ENCODE assay signal across 16 cellular contexts in the genomic region with DNA sequence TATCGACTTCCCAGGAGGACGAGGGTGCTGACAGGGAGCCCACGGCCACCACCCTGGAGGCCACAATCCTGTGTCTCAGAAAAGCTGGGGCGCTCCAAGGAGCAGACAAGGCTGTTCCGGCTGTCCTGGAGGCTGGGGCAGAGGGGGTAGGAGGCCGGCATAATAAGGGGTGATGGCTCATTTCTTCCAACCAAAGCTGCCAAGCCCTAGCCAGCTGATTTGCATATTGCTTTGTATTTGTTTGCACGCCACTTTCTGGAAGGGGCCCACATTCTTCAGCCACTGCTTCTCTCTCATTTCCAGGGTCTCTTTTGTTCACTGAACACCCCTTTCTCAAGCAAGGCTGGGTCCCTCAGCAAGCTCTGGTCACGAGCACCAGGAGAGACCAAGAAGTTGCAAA. TPM values are rescaled to one million over a fixed set of nuclear protein-coding genes. Genes with fewer than 3 reads are reported as not detected.
"Had no signal": no experiment of that assay in that cellular context is flagged by ENCODE, and none has a peak within 500 bp of the region (broad histone marks: within the 10 kb centered on the region; RNA-seq: fewer than 3 reads in every experiment).

No MANE protein-coding gene starts in this region.

- H3K4me1 ChIP-seq: foreskin keratinocyte, lower lobe of right lung, sigmoid colon, upper lobe of left lung had no signal

- H3K4me2 ChIP-seq: smooth muscle cell had no signal

- H3K27ac ChIP-seq: brain microvascular endothelial cell, foreskin keratinocyte, lower lobe of right lung, sigmoid colon, upper lobe of left lung had no signal

- DNase-seq: activated CD4-positive, alpha-beta T cell treated with anti-CD3 and anti-CD28 coated beads, Interleukin-2, amount 10 ng/mL, durations not matched to agents 24 days and 14 days; activated gamma-delta T cell treated with Interleukin-2 at 50 U/mL for 16 hours; brain microvascular endothelial cell; dermis blood vessel endothelial cell; effector CD8-positive, alpha-beta T cell; erythroblast; foreskin keratinocyte; left colon; lower lobe of right lung; naive thymus-derived CD4-positive, alpha-beta T cell; retina; sigmoid colon; stimulated activated CD4-positive, alpha-beta T cell treated with anti-CD3 and anti-CD28 coated beads, Interleukin-15, amount 100 ng/mL, for 24 hours; stimulated activated naive CD4-positive, alpha-beta T cell; upper lobe of left lung had no signal

- H3K4me3 ChIP-seq: lower lobe of right lung, sigmoid colon, smooth muscle cell, upper lobe of left lung had no signal

- H3K36me3 ChIP-seq: brain microvascular endothelial cell, lower lobe of right lung, sigmoid colon, upper lobe of left lung had no signal

RNA-seq across cellular contexts. Expression of a gene that starts 4.7 kb away (rescaled TPM):
- total RNA-seq: smooth muscle cell had no signal
- polyA plus RNA-seq: naive thymus-derived CD4-positive, alpha-beta T cell had no signal
